ENCODE assay signal across 1 cellular context in genomic region chr18:59141294-59142068, GRCh38.
A peak's percentile ranks its signal among the peaks of the same experiment; 100 is the strongest.
TF ChIP-seq lines count a peak whose summit lies in the region.

No MANE protein-coding gene starts in this region.

TF ChIP-seq in HepG2, 621 proteins besides CTCF, POLR2A, EP300 and RAD21 (continued from another document and continues in another):
- TF ChIP-seq PRDM15 (CRISPR knock-in tag; IDR thresholded peaks at IDR 0.05), result no peak
- peak; percentile 73; the same call in 1 of the 2 replicates for TF ChIP-seq ARID4A (CRISPR knock-in tag; IDR thresholded peaks at IDR 0.05; ENCODE audit: borderline replicate concordance)
- TF ChIP-seq MIER2 (CRISPR knock-in tag; IDR thresholded peaks at IDR 0.05), result peak; percentile 83
- TF ChIP-seq ELF3 (CRISPR knock-in tag; IDR thresholded peaks at IDR 0.05), result peak; percentile 81
- TF ChIP-seq ATF3 (CRISPR knock-in tag; IDR thresholded peaks at IDR 0.05), result peak; percentile 73
- peak; percentile 50; the same call in 1 of the 2 replicates for TF ChIP-seq ZNF614 (CRISPR knock-in tag; IDR thresholded peaks at IDR 0.05; ENCODE audit: borderline replicate concordance)
- TF ChIP-seq ARNTL (CRISPR knock-in tag; IDR thresholded peaks at IDR 0.05), result no peak; the same call in 1 of the 2 replicates
- 0 out of 2 replicates have a peak, but pooled peaks have one; percentile 12 for TF ChIP-seq GATA4 (IDR thresholded peaks at IDR 0.05; ENCODE audit: borderline replicate concordance, low read depth)
- peak; percentile 31; the same call in 1 of the 2 replicates for TF ChIP-seq NFYB (CRISPR knock-in tag; IDR thresholded peaks at IDR 0.05)
- TF ChIP-seq GRHL1 (CRISPR knock-in tag; conservative IDR thresholded peaks at IDR 0.05), result no peak
- TF ChIP-seq TARDBP (CRISPR knock-in tag; IDR thresholded peaks at IDR 0.05), result peak; percentile 74; the same call in 1 of the 2 replicates
- no peak for TF ChIP-seq ZNF276 (CRISPR knock-in tag; IDR thresholded peaks at IDR 0.05; ENCODE audit: low read depth)
- no peak for TF ChIP-seq PLRG1 (conservative IDR thresholded peaks at IDR 0.05)
- TF ChIP-seq RNF2 (conservative IDR thresholded peaks at IDR 0.05; ENCODE audit: low read depth), result no peak
- peak; percentile 68 for TF ChIP-seq HNF1B (CRISPR knock-in tag; IDR thresholded peaks at IDR 0.05)
- TF ChIP-seq ZBTB26 (CRISPR knock-in tag; IDR thresholded peaks at IDR 0.05; ENCODE audit: borderline replicate concordance), result peak; percentile 85; the same call in 1 of the 2 replicates
- TF ChIP-seq POLR2G (IDR thresholded peaks at IDR 0.05; ENCODE audit: low read depth, low read length), result peak; percentile 76
- TF ChIP-seq ZEB1 (IDR thresholded peaks at IDR 0.05; ENCODE audit: insufficient replicate concordance, low read depth), result peak; percentile 95
- TF ChIP-seq ZNF317 (CRISPR knock-in tag; IDR thresholded peaks at IDR 0.05), result peak; percentile 81
- TF ChIP-seq ZNF296 (CRISPR knock-in tag; conservative IDR thresholded peaks at IDR 0.05), result no peak
- no peak for TF ChIP-seq ZNF724P (CRISPR knock-in tag; IDR thresholded peaks at IDR 0.05; ENCODE audit: borderline replicate concordance)
- TF ChIP-seq MAZ (IDR thresholded peaks at IDR 0.05; ENCODE audit: borderline replicate concordance, low read depth, low read length), result no peak
- no peak for TF ChIP-seq MAZ (CRISPR knock-in tag; IDR thresholded peaks at IDR 0.05; ENCODE audit: low read depth)
- TF ChIP-seq PAXIP1 (CRISPR knock-in tag; conservative IDR thresholded peaks at IDR 0.05), result peak; percentile 83
- TF ChIP-seq SALL1 (CRISPR knock-in tag; IDR thresholded peaks at IDR 0.05), result peak; percentile 70; the same call in 1 of the 2 replicates
- peak; percentile 49; the same call in 1 of the 2 replicates for TF ChIP-seq HOXA3 (CRISPR knock-in tag; IDR thresholded peaks at IDR 0.05)
- TF ChIP-seq ZNF83 (CRISPR knock-in tag; IDR thresholded peaks at IDR 0.05; ENCODE audit: borderline replicate concordance), result no peak
- no peak for TF ChIP-seq NONO (IDR thresholded peaks at IDR 0.05)
- TF ChIP-seq NONO (CRISPR knock-in tag; conservative IDR thresholded peaks at IDR 0.05), result peak; percentile 70
- TF ChIP-seq FOXJ3 (CRISPR knock-in tag; IDR thresholded peaks at IDR 0.05; ENCODE audit: borderline replicate concordance), result peak; percentile 67; the same call in 1 of the 2 replicates
- TF ChIP-seq ZNF331 (CRISPR knock-in tag; IDR thresholded peaks at IDR 0.05), result peak; percentile 79
- TF ChIP-seq MAFG (CRISPR knock-in tag; IDR thresholded peaks at IDR 0.05), result 0 out of 2 replicates have a peak, but pooled peaks have one; percentile 47
- TF ChIP-seq ZNF264 (CRISPR knock-in tag; IDR thresholded peaks at IDR 0.05), result peak; percentile 73; the same call in 1 of the 2 replicates
- TF ChIP-seq ZNF382 (CRISPR knock-in tag; IDR thresholded peaks at IDR 0.05; ENCODE audit: borderline replicate concordance), result no peak
- TF ChIP-seq PRPF4 (IDR thresholded peaks at IDR 0.05; ENCODE audit: low read depth, low read length, poor library complexity, severe bottlenecking), result no peak
- peak; percentile 56; the same call in 1 of the 2 replicates for TF ChIP-seq DMAP1 (CRISPR knock-in tag; IDR thresholded peaks at IDR 0.05)
- peak in 1 of 2 experiments; percentile 34; a peak in 1 of 4 replicates for TF ChIP-seq HMGXB4 (CRISPR knock-in tag; IDR thresholded peaks at IDR 0.05; ENCODE audit: borderline replicate concordance in 1 of 2, low read depth in 1 of 2)
